11 cellular contexts compared by ENCODE assay signal in the genomic region with DNA sequence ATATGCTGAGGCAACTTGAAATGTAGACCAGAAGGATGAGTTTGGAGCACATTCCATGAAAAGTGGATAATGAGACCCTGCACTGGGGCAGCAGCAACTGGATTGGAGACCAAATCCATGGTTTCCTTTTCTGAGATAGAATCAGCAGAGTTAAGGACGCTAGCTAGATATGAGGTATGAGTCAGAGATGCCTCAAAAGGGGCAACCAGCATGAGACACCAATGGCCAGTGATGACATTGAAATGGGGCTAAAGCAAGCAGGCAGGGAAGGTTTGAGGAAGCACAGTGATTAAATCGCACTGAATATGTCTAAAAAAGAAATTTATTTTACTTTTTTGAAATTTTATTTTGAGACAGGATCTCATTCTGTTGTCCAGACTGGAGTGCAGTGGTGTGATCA.
"Had no signal": no experiment of that assay in that cellular context is flagged by ENCODE, and none has a peak within 500 bp of the region (broad histone marks: within the 10 kb centered on the region; RNA-seq: fewer than 3 reads in every experiment).

No MANE protein-coding gene starts in this region.

- H3K4me3 ChIP-seq: lung, mucosa of descending colon, stomach, thoracic aorta had no signal

- ATAC-seq: mucosa of descending colon, natural killer cell, right cardiac atrium, WTC11 had no signal

- DNase-seq: activated CD4-positive, alpha-beta T cell treated with anti-CD3 and anti-CD28 coated beads for 48 hours; activated naive CD4-positive, alpha-beta T cell treated with anti-CD3 and anti-CD28 coated beads for 36 hours; hippocampal formation; mucosa of descending colon; natural killer cell; right cardiac atrium; small intestine; stomach had no signal
